ENCODE assay signal across 8 cellular contexts in the genomic region with DNA sequence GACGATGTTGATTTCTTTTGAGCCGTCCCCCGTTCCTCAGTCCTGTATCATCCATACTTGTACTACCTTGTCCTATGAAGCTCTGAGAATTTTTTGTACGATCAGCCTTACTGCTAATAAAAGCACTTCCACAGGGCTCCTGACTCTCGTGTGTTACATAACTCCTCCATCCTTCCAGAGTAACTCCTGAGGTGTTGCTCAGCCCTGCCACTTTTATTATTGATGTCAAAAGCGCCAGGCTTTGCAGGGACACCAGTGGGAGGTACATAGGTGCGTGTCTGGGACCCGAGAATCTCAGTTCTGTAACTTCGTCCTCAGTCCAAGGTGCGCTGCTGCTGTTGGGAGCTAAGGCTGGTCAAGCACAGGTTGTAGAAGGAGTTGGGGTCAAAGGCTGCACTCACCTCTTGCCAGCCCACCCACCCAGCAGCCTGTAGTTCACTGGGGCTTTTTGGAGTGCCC. TPM values are rescaled to one million over a fixed set of nuclear protein-coding genes. Genes with fewer than 3 reads are reported as not detected.
DNase-seq lines count a peak whose midpoint lies in the region; ATAC-seq and TF ChIP-seq lines count a peak whose summit lies in the region.

No MANE protein-coding gene starts in this region.

- peak; percentile 0; the same call in 1 of the 2 replicates for ATAC-seq in Panc1
- no peak for ATAC-seq in GM21576 (IDR thresholded peaks at IDR 0.05; ENCODE audit: unreplicated experiment)
- no peak for ATAC-seq in HG02970 (IDR thresholded peaks at IDR 0.05; ENCODE audit: low FRiP score, unreplicated experiment)

- TF ChIP-seq CTCF in GM12865 (IDR thresholded peaks at IDR 0.05; ENCODE audit: insufficient read depth, low read depth, low read length, missing control alignments) (no peak), Panc1 (IDR thresholded peaks at IDR 0.05) (no peak), progenitor cell of endocrine pancreas (IDR thresholded peaks at IDR 0.05; ENCODE audit: unreplicated experiment) (no peak)

- intact Hi-C loops in Panc1 (cut with micrococcal nuclease; ENCODE audit: unreplicated experiment) = no loop called here

- peak overlapping the region; percentile 68 for H3K4me3 Mint-ChIP-seq in progenitor cell of endocrine pancreas (ENCODE audit: low read depth)

- H3K27me3 ChIP-seq in Panc1 (ENCODE audit: control insufficient read depth, insufficient read depth, low read length) (no peaks in the 10 kb centered on the region), esophagus (ENCODE audit: control insufficient read depth in 1 of 2, insufficient read depth in 2 of 2, low read length in 2 of 2) (no peaks in the 10 kb centered on the region)

- CTCF ChIA-PET in Panc1 (lab: Charles Lee) = interaction anchor here (0.5 to 2.0 kb wide), 2 partner anchors 89 to 179 kb away, joined by 5 to 7 read pairs; no protein-coding TSS in a partner anchor

- peaks cover 32% of the 10 kb centered on the region for H3K36me3 Mint-ChIP-seq in progenitor cell of endocrine pancreas (ENCODE audit: insufficient read depth)

- in situ Hi-C loops in Panc1 (cut with HindIII; ENCODE audit: low pct_unique_long_range_greater_than_20kb, low sequenced_read_pairs) = no loop called here

- no peaks in the 10 kb centered on the region for H3K27me3 Mint-ChIP-seq in progenitor cell of endocrine pancreas

- WGBS in esophagus, 2 donors = 46 to 48% methylated on average over 10 of the region's 10 CpGs

- H3K27ac Mint-ChIP-seq in progenitor cell of endocrine pancreas = peak overlapping the region; percentile 73

- H3K27ac ChIP-seq in Panc1 (ENCODE audit: low read length) (peak overlapping the region; percentile 89), esophagus (ENCODE audit: low read depth in 2 of 2, low read length in 1 of 2) (peak overlapping the region; percentile 84 to 85)

- no peaks in the 10 kb centered on the region for H3K9me3 Mint-ChIP-seq in progenitor cell of endocrine pancreas (ENCODE audit: low read depth)

- H3K36me3 ChIP-seq in Panc1 (ENCODE audit: control insufficient read depth, insufficient read depth, low read length) (peaks cover 13% of the 10 kb centered on the region), esophagus (ENCODE audit: control insufficient read depth in 2 of 2, insufficient read depth in 2 of 2, low read length in 1 of 2) (peaks cover 21 to 46% of the 10 kb centered on the region in 2 donors)

- POLR2A ChIA-PET in Panc1 (lab: Charles Lee) = no interaction called here

- no TSS peak for BruUV-seq in Panc1 (replicated peaks; lab: Mats Ljungman, UMichigan)

- H3K4me1 ChIP-seq in Panc1 (ENCODE audit: control insufficient read depth, insufficient read depth, low read length) (peaks cover 33% of the 10 kb centered on the region), esophagus (ENCODE audit: control insufficient read depth in 2 of 2, insufficient read depth in 2 of 2, low read length in 1 of 2) (peaks cover 0 to 22% of the 10 kb centered on the region in 2 donors)

- peak overlapping the region; percentile 80 for H3K4me3 ChIP-seq in GM12865 (ENCODE audit: low read depth, low read length)
- peak overlapping the region; percentile 62 to 65 for H3K4me3 ChIP-seq in Panc1 (ENCODE audit: low read depth in 2 of 2, low read length in 2 of 2)
- H3K4me3 ChIP-seq in esophagus (ENCODE audit: low read depth in 1 of 2, low read length in 2 of 2) = peak overlapping the region; percentile 57 to 78

- DNase-seq in GM12865 (ENCODE audit: low read depth) (no peak), Panc1 (ENCODE audit: low read depth, low spot score) (no peak), progenitor cell of endocrine pancreas (ENCODE audit: low spot score, unreplicated experiment) (no peak), DMS153 (lab: John Stamatoyannopoulos, UW) (no peak)
- no peak for DNase-seq in activated CD4-positive, CD25-positive, alpha-beta regulatory T cell treated with anti-CD3 and anti-CD28 coated beads, Interleukin-2, amount 50 U/mL, for 72 hours

- H3K4me1 Mint-ChIP-seq in progenitor cell of endocrine pancreas (ENCODE audit: low read depth) = peaks cover 22% of the 10 kb centered on the region

- H3K9me3 ChIP-seq in Panc1 (ENCODE audit: control insufficient read depth, insufficient read depth, low read depth, low read length) (no peaks in the 10 kb centered on the region), esophagus (ENCODE audit: control insufficient read depth in 2 of 2, insufficient read depth in 1 of 2, low read depth in 1 of 2, low read length in 1 of 2) (no peaks in the 10 kb centered on the region)

RNA-seq across cellular contexts. Expression of gene UFSP1, which starts 1.0 kb away (rescaled TPM):
- total RNA-seq in Panc1 (2021; ENCODE audit: unreplicated experiment) (3.3 TPM), progenitor cell of endocrine pancreas (2.3 and 3.5 TPM in 2 replicates)
- 6.2 TPM for polyA plus RNA-seq in Panc1 (2012; ENCODE audit: insufficient read length)
- polyA plus RNA-seq in esophagus = 1 to 10 TPM; 3.8 to 3.9 TPM

RNA-seq across cellular contexts. Expression of gene ACHE, which starts 7.1 kb away (rescaled TPM):
- 10.4 TPM for total RNA-seq in Panc1 (2021; ENCODE audit: unreplicated experiment)
- polyA plus RNA-seq in Panc1 (2012; ENCODE audit: insufficient read length) = 25.9 TPM
- polyA plus RNA-seq in esophagus = 1 to 10 TPM in 1 of 2 donors, under 1 TPM in 1; 0.52 to 1.4 TPM
- total RNA-seq in progenitor cell of endocrine pancreas = 4.0 and 5.1 TPM in 2 replicates

RNA-seq across cellular contexts. Expression of gene SRRT, which starts 13.7 kb away (rescaled TPM):
- total RNA-seq in Panc1 (2021; ENCODE audit: unreplicated experiment) = 248 TPM
- polyA plus RNA-seq in Panc1 (2012; ENCODE audit: insufficient read length) = 234 TPM
- 100 to 1,000 TPM in 1 of 2 donors, 10 to 100 TPM in 1; 70.7 to 105 TPM for polyA plus RNA-seq in esophagus
- 293 and 302 TPM in 2 replicates for total RNA-seq in progenitor cell of endocrine pancreas

RNA-seq across cellular contexts. Expression of gene TRIP6, which starts 21.4 kb away (rescaled TPM):
- 3.2 TPM for total RNA-seq in Panc1 (2021; ENCODE audit: unreplicated experiment)
- 1.3 TPM for polyA plus RNA-seq in Panc1 (2012; ENCODE audit: insufficient read length)
- polyA plus RNA-seq in esophagus = 10 to 100 TPM; 39.4 to 75.0 TPM
- total RNA-seq in progenitor cell of endocrine pancreas = 76.9 and 87.0 TPM in 2 replicates

RNA-seq across cellular contexts. Expression of gene SLC12A9, which starts 36.0 kb away (rescaled TPM):
- total RNA-seq in Panc1 (2021; ENCODE audit: unreplicated experiment) (31.1 TPM), progenitor cell of endocrine pancreas (57.9 and 62.6 TPM in 2 replicates)
- polyA plus RNA-seq in Panc1 (2012; ENCODE audit: insufficient read length) = 37.1 TPM
- 10 to 100 TPM; 13.8 to 23.0 TPM for polyA plus RNA-seq in esophagus
